ENCODE assay signal across 34 cellular contexts in the genomic region with DNA sequence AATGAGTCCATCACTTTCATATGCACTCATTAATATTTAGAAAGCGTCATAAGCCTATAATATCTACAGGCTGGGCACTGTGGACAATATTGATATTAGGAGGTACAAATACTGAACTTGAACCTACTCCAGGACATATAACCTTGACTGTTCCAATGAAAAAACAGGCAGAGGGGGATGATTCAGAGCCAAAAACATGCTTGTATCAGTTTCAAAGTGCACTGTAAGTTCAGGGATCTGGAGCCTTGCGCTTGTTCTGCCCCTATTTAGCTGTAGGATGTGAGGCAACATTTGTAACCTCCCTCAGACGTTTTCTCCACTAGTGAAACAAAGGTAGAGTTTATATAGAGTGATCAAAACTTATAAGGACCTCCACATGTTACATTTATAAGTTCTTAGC.
"Had no signal": no experiment of that assay in that cellular context is flagged by ENCODE, and none has a peak within 500 bp of the region (broad histone marks: within the 10 kb centered on the region; RNA-seq: fewer than 3 reads in every experiment).

No MANE protein-coding gene starts in this region.

- DNase-seq: activated effector memory CD4-positive, alpha-beta T cell treated with anti-CD3 and anti-CD28 coated beads, Interleukin-2, amount 50 U/mL, for 16 hours; activated effector memory CD4-positive, alpha-beta T cell treated with Interleukin-2 at 50 U/mL for 16 hours; activated gamma-delta T cell; activated gamma-delta T cell treated with Interleukin-2 at 50 U/mL for 16 hours; activated naive CD4-positive, alpha-beta T cell; activated naive CD4-positive, alpha-beta T cell treated with anti-CD3 and anti-CD28 coated beads for 36 hours; activated naive CD4-positive, alpha-beta T cell treated with anti-CD3 and anti-CD28 coated beads, Interleukin-2, amount 10 ng/mL, durations not matched to agents 7 days and 5 days; activated naive CD4-positive, alpha-beta T cell treated with anti-CD3 and anti-CD28 coated beads, Interleukin-2, amount 50 U/mL, for 16 hours; activated naive CD4-positive, alpha-beta T cell treated with Interleukin-2 at 50 U/mL for 16 hours; activated naive CD8-positive, alpha-beta T cell treated with anti-CD3 and anti-CD28 coated beads for 36 hours; activated naive CD8-positive, alpha-beta T cell treated with anti-CD3 and anti-CD28 coated beads, Interleukin-2, amount 10 ng/mL, durations not matched to agents 7 days and 5 days; activated naive CD8-positive, alpha-beta T cell treated with anti-CD3 and anti-CD28 coated beads, Interleukin-2, amount 50 U/mL, for 24 hours; activated T-cell treated with anti-CD3 and anti-CD28 coated beads, Interleukin-2, amount 50 U/mL, for 1 hour; activated T-cell treated with anti-CD3 and anti-CD28 coated beads, Interleukin-2, amount 50 U/mL, for 24 hours; activated T-cell treated with anti-CD3 and anti-CD28 coated beads, Interleukin-2, amount 50 U/mL, for 4 hours; activated T-cell treated with anti-CD3 and anti-CD28 coated beads, Interleukin-2, amount 50 U/mL, for 48 hours; activated T-cell treated with anti-CD3 and anti-CD28 coated beads, Interleukin-2, amount 50 U/mL, for 72 hours; adrenal gland; amniotic stem cell; amygdala; anterior cingulate cortex; aorta; body of pancreas; brain microvascular endothelial cell; caudate nucleus; central memory CD4-positive, alpha-beta T cell; cerebellar nuclear complex had no signal

- H3K9me3 ChIP-seq: adrenal gland, ascending aorta, body of pancreas, breast epithelium had no signal

- H3K27me3 ChIP-seq: adrenal gland, ascending aorta, body of pancreas, brain microvascular endothelial cell, breast epithelium had no signal

- H3K4me1 ChIP-seq: adrenal gland, ascending aorta, breast epithelium had no signal

- H3K4me3 ChIP-seq: adrenal gland, ascending aorta, body of pancreas, breast epithelium, cardiac muscle cell had no signal

- FAIRE-seq: astrocyte, bronchial epithelial cell had no signal

- ATAC-seq: activated naive CD4-positive, alpha-beta T cell treated with anti-CD3 and anti-CD28 coated beads, Interleukin-2, amount 50 U/mL, for 72 hours; activated naive CD8-positive, alpha-beta T cell treated with anti-CD3 and anti-CD28 coated beads, Interleukin-2, amount 50 U/mL, for 24 hours; activated T-cell treated with anti-CD3 and anti-CD28 coated beads, Interleukin-2, amount 50 U/mL, for 4 hours; activated T-cell treated with anti-CD3 and anti-CD28 coated beads, Interleukin-2, amount 50 U/mL, for 72 hours; activated T-helper 17 cell treated with anti-CD3 and anti-CD28 coated beads, Interleukin-2, amount 50 U/mL, for 72 hours; body of pancreas had no signal

- H3K36me3 ChIP-seq: adrenal gland, ascending aorta, brain microvascular endothelial cell, breast epithelium, cardiac muscle cell had no signal

- H3K27ac ChIP-seq: adrenal gland, ascending aorta, brain microvascular endothelial cell, breast epithelium, cardiac muscle cell had no signal
